ENCODE assay signal across 32 cellular contexts in genomic region chr19:16121967-16122366, GRCh38. TPM values are rescaled to one million over a fixed set of nuclear protein-coding genes. Genes with fewer than 3 reads are reported as not detected.
DNase-seq lines count a peak whose midpoint lies in the region; ATAC-seq, FAIRE-seq and TF ChIP-seq lines count a peak whose summit lies in the region.
"Had no signal": no experiment of that assay in that cellular context is flagged by ENCODE, and none has a peak within 500 bp of the region (broad histone marks: within the 10 kb centered on the region; RNA-seq: fewer than 3 reads in every experiment).

No MANE protein-coding gene starts in this region.

- TF ChIP-seq CTCF in keratinocyte (optimal IDR thresholded peaks at IDR 0.05 in 1 of 3, IDR thresholded peaks at IDR 0.05 in 1 of 3, conservative IDR thresholded peaks at IDR 0.05 in 1 of 3; ENCODE audit: extremely low read depth in 1 of 3, insufficient read depth in 2 of 3, low read length in 3 of 3), result no peak

- DNase-seq in activated CD4-positive, alpha-beta memory T cell treated with anti-CD3 and anti-CD28 coated beads for 36 hours, result no peak
- DNase-seq in keratinocyte (ENCODE audit: low read depth, low spot score) (peak; percentile 48), NCI-H2196 treated with DMSO at 0.1 percent for 48 hours (lab: John Stamatoyannopoulos, UW; ENCODE audit: unreplicated experiment) (no peak)
- DNase-seq: CD4-positive, CD25-positive, alpha-beta regulatory T cell; erythroblast; gastrocnemius medialis; GM23248; HFFc6; hypothalamus; islet precursor cell; lower lobe of right lung; mucosa of descending colon; MV-4-11; NCI-H524 treated with DMSO at 0.1 percent for 48 hours; stimulated activated CD4-positive, alpha-beta T cell treated with anti-CD3 and anti-CD28 coated beads, Interleukin-1b, Interleukin-23, amount 100 ng/mL, for 48 hours; stimulated activated naive CD4-positive, alpha-beta T cell had no signal

- H3K27me3 Mint-ChIP-seq in activated CD4-positive, alpha-beta memory T cell treated with anti-CD3 and anti-CD28 coated beads for 36 hours, result no peaks in the 10 kb centered on the region
- H3K27me3 Mint-ChIP-seq: CD4-positive, CD25-positive, alpha-beta regulatory T cell; central memory CD8-positive, alpha-beta T cell had no signal

- peak overlapping the region in 4 of 11 experiments; percentile 42 to 76 (median 48); a peak in 3 of 22 replicates for H3K9ac ChIP-seq in BLaER1 treated with 17β-estradiol and CSF1 and Interleukin-3, amounts not matched to agents 10 nM and 100 nM
- H3K9ac ChIP-seq in keratinocyte (ENCODE audit: control insufficient read depth, extremely low read depth, insufficient read depth, low read length), result peak overlapping the region; percentile 55
- H3K9ac ChIP-seq: GM23248, KMS-11 had no signal

- H3K79me2 ChIP-seq in keratinocyte (ENCODE audit: control insufficient read depth, insufficient read depth, low read length), result peaks cover 10% of the 10 kb centered on the region

- H3K4me1 Mint-ChIP-seq in activated CD4-positive, alpha-beta memory T cell treated with anti-CD3 and anti-CD28 coated beads for 36 hours (ENCODE audit: low read depth), result peaks cover 49% of the 10 kb centered on the region
- H3K4me1 Mint-ChIP-seq: neural crest cell had no signal

- dilution Hi-C loops in keratinocyte (cut with MboI; ENCODE audit: extremely low pct_ligation_motif_present, low sequenced_read_pairs), result no loop called here

- peaks cover 0 to 42% (median 0%) of the 10 kb centered on the region in 11 experiments; a peak in 8 of 22 replicates for H4K20me1 ChIP-seq in BLaER1 treated with 17β-estradiol and CSF1 and Interleukin-3, amounts not matched to agents 10 nM and 100 nM
- peaks cover 2% of the 10 kb centered on the region for H4K20me1 ChIP-seq in keratinocyte (ENCODE audit: control insufficient read depth, extremely low read depth, insufficient read depth, low read length)

- FAIRE-seq in keratinocyte (lab: Jason Lieb, UNC), result peak; percentile 89
- FAIRE-seq: astrocyte had no signal

- intact Hi-C loops in activated CD4-positive, alpha-beta memory T cell treated with anti-CD3 and anti-CD28 coated beads for 36 hours (cut with micrococcal nuclease), result no loop called here

- no peak overlapping the region; a peak in 1 of 22 replicates for H3K4me2 ChIP-seq in BLaER1 treated with 17β-estradiol and CSF1 and Interleukin-3, amounts not matched to agents 10 nM and 100 nM
- H3K4me2 ChIP-seq in keratinocyte (ENCODE audit: control insufficient read depth, extremely low read depth, insufficient read depth, low read depth, low read length), result peak overlapping the region; percentile 39
- H3K4me2 ChIP-seq: KMS-11 had no signal

- POLR2A ChIA-PET in activated CD4-positive, alpha-beta memory T cell treated with anti-CD3 and anti-CD28 coated beads for 36 hours (lab: Charles Lee), result no interaction called here

- peak overlapping the region; percentile 18 for H3K27ac Mint-ChIP-seq in activated CD4-positive, alpha-beta memory T cell treated with anti-CD3 and anti-CD28 coated beads for 36 hours
- H3K27ac Mint-ChIP-seq: CD4-positive, CD25-positive, alpha-beta regulatory T cell; HFFc6 had no signal

- H3K9me1 ChIP-seq in keratinocyte (ENCODE audit: control insufficient read depth, extremely low read depth, insufficient read depth, low read length), result no peaks in the 10 kb centered on the region

- H2AFZ ChIP-seq in keratinocyte (ENCODE audit: control insufficient read depth, low read length), result no peak overlapping the region
- H2AFZ ChIP-seq: GM23248 had no signal

- peaks cover 44 to 100% (median 85%) of the 10 kb centered on the region in 10 experiments for H3K4me1 ChIP-seq in BLaER1 treated with 17β-estradiol and CSF1 and Interleukin-3, amounts not matched to agents 10 nM and 100 nM
- H3K4me1 ChIP-seq in keratinocyte (ENCODE audit: control insufficient read depth, extremely low read depth, insufficient read depth, low read length), result peaks cover 14% of the 10 kb centered on the region
- H3K4me1 ChIP-seq: gastrocnemius medialis had no signal

- CTCF ChIA-PET in activated CD4-positive, alpha-beta memory T cell treated with anti-CD3 and anti-CD28 coated beads for 36 hours (lab: Charles Lee), result interaction anchor here (1.5 kb wide), 1 partner anchor 11 kb away, joined by 6 read pairs; no protein-coding TSS in a partner anchor

- peaks cover 64% of the 10 kb centered on the region for H3K36me3 Mint-ChIP-seq in activated CD4-positive, alpha-beta memory T cell treated with anti-CD3 and anti-CD28 coated beads for 36 hours

- H3K4me3 Mint-ChIP-seq in activated CD4-positive, alpha-beta memory T cell treated with anti-CD3 and anti-CD28 coated beads for 36 hours, result no peak overlapping the region
- H3K4me3 Mint-ChIP-seq: CD4-positive, CD25-positive, alpha-beta regulatory T cell; central memory CD8-positive, alpha-beta T cell; HFFc6; neural crest cell had no signal

- no peak for ATAC-seq in GM19455 (IDR thresholded peaks at IDR 0.05; ENCODE audit: unreplicated experiment)
- no peak for ATAC-seq in HG02981 (IDR thresholded peaks at IDR 0.05; ENCODE audit: unreplicated experiment)
- ATAC-seq: activated naive CD4-positive, alpha-beta T cell treated with anti-CD3 and anti-CD28 coated beads, Interleukin-2, amount 50 U/mL, for 72 hours; gastrocnemius medialis; lower lobe of right lung; mucosa of descending colon had no signal

- H3K9me3 Mint-ChIP-seq in activated CD4-positive, alpha-beta memory T cell treated with anti-CD3 and anti-CD28 coated beads for 36 hours, result no peaks in the 10 kb centered on the region
- H3K9me3 Mint-ChIP-seq: activated naive CD4-positive, alpha-beta T cell treated with anti-CD3 and anti-CD28 coated beads, Interleukin-2, amount 50 U/mL, for 72 hours; CD4-positive, CD25-positive, alpha-beta regulatory T cell; central memory CD8-positive, alpha-beta T cell; HFFc6; neural crest cell had no signal

- no peaks in the 10 kb centered on the region for H3K9me3 ChIP-seq in BLaER1 treated with 17β-estradiol and CSF1 and Interleukin-3, amounts not matched to agents 10 nM and 100 nM (replicated peaks in 1 of 11)
- H3K9me3 ChIP-seq in keratinocyte (ENCODE audit: control insufficient read depth, low read depth, low read length), result no peaks in the 10 kb centered on the region
- H3K9me3 ChIP-seq: gastrocnemius medialis, lower lobe of right lung, mucosa of descending colon, thoracic aorta had no signal

- H3K27ac ChIP-seq in BLaER1 treated with 17β-estradiol and CSF1 and Interleukin-3, amounts not matched to agents 10 nM and 100 nM, result peak overlapping the region in 8 of 11 experiments; percentile 56 to 96 (median 90); a peak in 12 of 22 replicates
- H3K27ac ChIP-seq in keratinocyte (ENCODE audit: control insufficient read depth, insufficient read depth, low read length), result peak overlapping the region; percentile 66
- H3K27ac ChIP-seq: gastrocnemius medialis, GM23248, KMS-11, lower lobe of right lung, SK-N-MC, thoracic aorta, VCaP had no signal

- no peaks in the 10 kb centered on the region for H3K27me3 ChIP-seq in BLaER1 treated with 17β-estradiol and CSF1 and Interleukin-3, amounts not matched to agents 10 nM and 100 nM
- H3K27me3 ChIP-seq in keratinocyte (ENCODE audit: control insufficient read depth, extremely low read depth, insufficient read depth, low read length), result no peaks in the 10 kb centered on the region
- H3K27me3 ChIP-seq: gastrocnemius medialis had no signal

- no peak overlapping the region for H3K4me3 ChIP-seq in BLaER1 treated with 17β-estradiol and CSF1 and Interleukin-3, amounts not matched to agents 10 nM and 100 nM
- no peak overlapping the region for H3K4me3 ChIP-seq in keratinocyte (ENCODE audit: control insufficient read depth in 2 of 3, extremely low read depth in 1 of 3, insufficient read depth in 2 of 3, low read depth in 1 of 3, low read length in 3 of 3)
- H3K4me3 ChIP-seq: gastrocnemius medialis, GM23248, lower lobe of right lung, mucosa of descending colon, SK-N-MC, thoracic aorta had no signal

- peaks cover 76 to 87% (median 81%) of the 10 kb centered on the region in 11 experiments for H3K36me3 ChIP-seq in BLaER1 treated with 17β-estradiol and CSF1 and Interleukin-3, amounts not matched to agents 10 nM and 100 nM
- H3K36me3 ChIP-seq in keratinocyte (ENCODE audit: control insufficient read depth in 2 of 2, extremely low read depth in 1 of 2, insufficient read depth in 2 of 2, low read length in 2 of 2), result peaks cover 45 to 58% of the 10 kb centered on the region in 2 experiments

RNA-seq across cellular contexts. Expression of gene RAB8A, which starts 10.3 kb away (rescaled TPM):
- 100 to 1,000 TPM; 146 to 154 TPM for total RNA-seq in activated CD4-positive, alpha-beta memory T cell treated with anti-CD3 and anti-CD28 coated beads for 36 hours
- 64.4 to 116 TPM (median 95.1 TPM) in 3 replicates for polyA plus RNA-seq in keratinocyte
- 127 TPM for polyA plus RNA-seq in keratinocyte (2011; ENCODE audit: low read depth)
- 60.3 and 65.6 TPM in 2 replicates for polyA plus RNA-seq in keratinocyte (2011; cell fraction: cytosol; rRNA removed)
- polyA plus RNA-seq in keratinocyte (2011; cell fraction: nucleus; rRNA removed), result 44.1 and 44.4 TPM in 2 replicates
- polyA plus RNA-seq in keratinocyte (2012; ENCODE audit: low replicate concordance), result 41.8 and 125 TPM in 2 replicates
- 73.1 to 162 TPM (median 128 TPM) in 3 replicates for polyA minus RNA-seq in keratinocyte
- 99.2 TPM for polyA minus RNA-seq in keratinocyte (2011; cell fraction: cytosol; rRNA and poly(A)+ RNA removed)
- polyA minus RNA-seq in keratinocyte (2011; cell fraction: nucleus; rRNA and poly(A)+ RNA removed), result 27.9 and 71.5 TPM in 2 replicates

RNA-seq across cellular contexts. Expression of gene HSH2D, which starts 21.5 kb away (rescaled TPM):
- 10 to 100 TPM; 23.6 to 26.1 TPM for total RNA-seq in activated CD4-positive, alpha-beta memory T cell treated with anti-CD3 and anti-CD28 coated beads for 36 hours
- 0.90 to 1.9 TPM (median 1.1 TPM) in 3 replicates for polyA plus RNA-seq in keratinocyte
- not detected for polyA plus RNA-seq in keratinocyte (2011; ENCODE audit: low read depth)
- polyA plus RNA-seq in keratinocyte (2011; cell fraction: cytosol; rRNA removed), result 0.36 and 0.75 TPM in 2 replicates
- polyA plus RNA-seq in keratinocyte (2011; cell fraction: nucleus; rRNA removed), result 1.0 and 1.5 TPM in 2 replicates
- polyA plus RNA-seq in keratinocyte (2012; ENCODE audit: low replicate concordance), result 0.23 and 1.4 TPM in 2 replicates
- polyA minus RNA-seq in keratinocyte, result 0.89 to 1.9 TPM (median 1.5 TPM) in 3 replicates
- polyA minus RNA-seq in keratinocyte (2011; cell fraction: cytosol; rRNA and poly(A)+ RNA removed), result not detected
- 0.63 TPM in 1 of 2 replicates, not detected in the other for polyA minus RNA-seq in keratinocyte (2011; cell fraction: nucleus; rRNA and poly(A)+ RNA removed)
- total RNA-seq: astrocyte, gastrocnemius medialis, GM23248, HFFc6, neural crest cell, RPMI7951 had no signal
- polyA plus RNA-seq: GM23248 had no signal

RNA-seq across cellular contexts. Expression of gene TPM4, which starts 45.7 kb away (rescaled TPM):
- 100 to 1,000 TPM; 497 to 515 TPM for total RNA-seq in activated CD4-positive, alpha-beta memory T cell treated with anti-CD3 and anti-CD28 coated beads for 36 hours
- 489 to 646 TPM (median 581 TPM) in 3 replicates for polyA plus RNA-seq in keratinocyte
- polyA plus RNA-seq in keratinocyte (2011; ENCODE audit: low read depth), result 905 TPM
- polyA plus RNA-seq in keratinocyte (2011; cell fraction: cytosol; rRNA removed), result 586 and 787 TPM in 2 replicates
- polyA plus RNA-seq in keratinocyte (2011; cell fraction: nucleus; rRNA removed), result 358 and 397 TPM in 2 replicates
- polyA plus RNA-seq in keratinocyte (2012; ENCODE audit: low replicate concordance), result 305 and 592 TPM in 2 replicates
- 93.6 to 294 TPM (median 216 TPM) in 3 replicates for polyA minus RNA-seq in keratinocyte
- polyA minus RNA-seq in keratinocyte (2011; cell fraction: cytosol; rRNA and poly(A)+ RNA removed), result 587 TPM
- polyA minus RNA-seq in keratinocyte (2011; cell fraction: nucleus; rRNA and poly(A)+ RNA removed), result 114 and 189 TPM in 2 replicates

RNA-seq across cellular contexts. Expression of gene CIB3, which starts 51.4 kb away (rescaled TPM):
- total RNA-seq in activated CD4-positive, alpha-beta memory T cell treated with anti-CD3 and anti-CD28 coated beads for 36 hours, result not detected
- polyA plus RNA-seq in keratinocyte, result not detected in 3 replicates
- polyA plus RNA-seq in keratinocyte (2011; ENCODE audit: low read depth), result not detected
- polyA plus RNA-seq in keratinocyte (2011; cell fraction: cytosol; rRNA removed), result not detected in 2 replicates
- not detected in 2 replicates for polyA plus RNA-seq in keratinocyte (2011; cell fraction: nucleus; rRNA removed)
- not detected in 2 replicates for polyA plus RNA-seq in keratinocyte (2012; ENCODE audit: low replicate concordance)
- not detected in 3 replicates for polyA minus RNA-seq in keratinocyte
- polyA minus RNA-seq in keratinocyte (2011; cell fraction: cytosol; rRNA and poly(A)+ RNA removed), result not detected
- polyA minus RNA-seq in keratinocyte (2011; cell fraction: nucleus; rRNA and poly(A)+ RNA removed), result not detected in 2 replicates
- total RNA-seq: activated CD8-positive, alpha-beta memory T cell treated with anti-CD3 and anti-CD28 coated beads for 36 hours; astrocyte; CD4-positive, CD25-positive, alpha-beta regulatory T cell; gastrocnemius medialis; GM23248; HFFc6; HT-29; lower lobe of right lung; mucosa of descending colon; neural crest cell; posterior vena cava; RPMI7951; T-helper 2 cell treated with Interferon-gamma antibody and Interleukin-4, amounts not matched to agents 100 ng/mL and 5 ng/mL, for 36 hours; thoracic aorta had no signal
- polyA plus RNA-seq: CD4-positive, CD25-positive, alpha-beta regulatory T cell; GM23248 had no signal
